24 cellular contexts compared by ENCODE assay signal in genomic region chr14:44154889-44155288, GRCh38.
"Had no signal": no experiment of that assay in that cellular context is flagged by ENCODE, and none has a peak within 500 bp of the region (broad histone marks: within the 10 kb centered on the region; RNA-seq: fewer than 3 reads in every experiment).

No MANE protein-coding gene starts in this region.

- H3K27ac ChIP-seq: cardiac muscle cell, dorsolateral prefrontal cortex, gastroesophageal sphincter, heart left ventricle, left ventricle myocardium inferior, skin epidermis had no signal

- H3K36me3 ChIP-seq: cardiac muscle cell, gastroesophageal sphincter, heart left ventricle, left ventricle myocardium inferior had no signal

- H3K4me3 ChIP-seq: cardiac muscle cell, dorsolateral prefrontal cortex, gastroesophageal sphincter, heart left ventricle, left ventricle myocardium inferior, skin epidermis had no signal

- DNase-seq: activated B cell treated with CpG ODN at 0.5 μM for 24 hours; activated CD4-positive, alpha-beta memory T cell treated with anti-CD3 and anti-CD28 coated beads, Interleukin-2, amount 10 ng/mL, durations not matched to agents 7 days and 5 days; activated CD4-positive, alpha-beta T cell treated with anti-CD3 and anti-CD28 coated beads for 4 hours; activated CD8-positive, alpha-beta memory T cell treated with anti-CD3 and anti-CD28 coated beads, Interleukin-2, amount 10 ng/mL, durations not matched to agents 7 days and 5 days; activated naive CD4-positive, alpha-beta T cell; activated naive CD8-positive, alpha-beta T cell treated with anti-CD3 and anti-CD28 coated beads for 36 hours; amniotic stem cell; dorsolateral prefrontal cortex; heart left ventricle; left ventricle myocardium inferior; mammary epithelial cell; midbrain; occipital lobe; stimulated activated CD4-positive, alpha-beta T cell treated with anti-CD3 and anti-CD28 coated beads, Interleukin-15, amount 100 ng/mL, for 24 hours; stimulated activated CD4-positive, alpha-beta T cell treated with anti-CD3 and anti-CD28 coated beads, Interleukin-2, amount 100 ng/mL, for 48 hours; stimulated activated naive CD8-positive, alpha-beta T cell treated with anti-CD3 and anti-CD28 coated beads, Interleukin-15, amount 100 ng/mL, for 72 hours; T-helper 9 cell; trophoblast cell had no signal

- FAIRE-seq: colon, kidney had no signal

- ATAC-seq: activated CD8-positive, alpha-beta memory T cell treated with anti-CD3 and anti-CD28 coated beads, Interleukin-2, amount 10 ng/mL, durations not matched to agents 7 days and 5 days; activated T-helper 17 cell treated with anti-CD3 and anti-CD28 coated beads, Interleukin-2, amount 50 U/mL, for 72 hours; gastroesophageal sphincter; heart left ventricle; stimulated activated naive CD8-positive, alpha-beta T cell treated with anti-CD3 and anti-CD28 coated beads, Interleukin-15, amount 100 ng/mL, for 72 hours had no signal

- H3K27me3 ChIP-seq: cardiac muscle cell, dorsolateral prefrontal cortex, gastroesophageal sphincter, heart left ventricle had no signal

- H3K4me1 ChIP-seq: gastroesophageal sphincter, heart left ventricle, left ventricle myocardium inferior had no signal
